In genomic region chr1:59290173-59290954, GRCh38 we compare ENCODE assay signal across 1 cellular context.
TF ChIP-seq lines count a peak whose summit lies in the region.

No MANE protein-coding gene starts in this region.

TF ChIP-seq in K562, 482 proteins besides CTCF, POLR2A, EP300 and RAD21 (continued from another document and continues in another):
- no peak for TF ChIP-seq HNRNPH1 (optimal IDR thresholded peaks at IDR 0.05; ENCODE audit: low read depth, low read length)
- TF ChIP-seq CXXC5 (CRISPR knock-in tag; IDR thresholded peaks at IDR 0.05), result no peak
- TF ChIP-seq HMGXB4 (CRISPR knock-in tag; IDR thresholded peaks at IDR 0.05), result no peak
- peak; percentile 65 for TF ChIP-seq LCOR (CRISPR knock-in tag; IDR thresholded peaks at IDR 0.05)
- 0 out of 2 replicates have a peak, but pooled peaks have one; percentile 33 for TF ChIP-seq ETV5 (CRISPR knock-in tag; IDR thresholded peaks at IDR 0.05; ENCODE audit: low read depth)
- TF ChIP-seq MAFG (tag; conservative IDR thresholded peaks at IDR 0.05), result peak; percentile 50
- TF ChIP-seq MCM2 (IDR thresholded peaks at IDR 0.05; ENCODE audit: low read depth), result no peak
- TF ChIP-seq RREB1 (CRISPR knock-in tag; IDR thresholded peaks at IDR 0.05), result peak; percentile 66; the same call in 1 of the 2 replicates
- TF ChIP-seq RCOR1 (IDR thresholded peaks at IDR 0.05; ENCODE audit: borderline replicate concordance in 1 of 2, low read depth in 2 of 2, low read length in 2 of 2), result peak in 1 of 2 experiments; percentile 75; a peak in 2 of 4 replicates
- no peak for TF ChIP-seq CGGBP1 (CRISPR knock-in tag; IDR thresholded peaks at IDR 0.05)
- 0 out of 4 replicates have a peak, but pooled peaks of 1 of the 2 experiments have one; percentile 20 for TF ChIP-seq MAZ (CRISPR knock-in tag; conservative IDR thresholded peaks at IDR 0.05 in 1 of 2, IDR thresholded peaks at IDR 0.05 in 1 of 2)
- no peak for TF ChIP-seq STAT5A (IDR thresholded peaks at IDR 0.05; ENCODE audit: borderline replicate concordance, low read length)
- no peak for TF ChIP-seq IRF1 (CRISPR knock-in tag; IDR thresholded peaks at IDR 0.05; ENCODE audit: borderline replicate concordance)
- 0 out of 2 replicates have a peak, but pooled peaks have one; percentile 32 for TF ChIP-seq GABPA (tag; conservative IDR thresholded peaks at IDR 0.05; ENCODE audit: low read depth)
- TF ChIP-seq ZNF316 (IDR thresholded peaks at IDR 0.05), result peak; percentile 14; the same call in 1 of the 2 replicates
- peak; percentile 57 for TF ChIP-seq ARID1B (IDR thresholded peaks at IDR 0.05)
- no peak for TF ChIP-seq ZBTB34 (CRISPR knock-in tag; IDR thresholded peaks at IDR 0.05)
- TF ChIP-seq MECOM (CRISPR knock-in tag; IDR thresholded peaks at IDR 0.05), result no peak
- TF ChIP-seq CREBBP (IDR thresholded peaks at IDR 0.05; ENCODE audit: low read depth, low read length), result no peak
- no peak for TF ChIP-seq ZNF695 (CRISPR knock-in tag; IDR thresholded peaks at IDR 0.05)
- 0 out of 2 replicates have a peak, but pooled peaks have one; percentile 47 for TF ChIP-seq FOXP4 (CRISPR knock-in tag; IDR thresholded peaks at IDR 0.05; ENCODE audit: borderline replicate concordance)
- TF ChIP-seq ZNF75A (CRISPR knock-in tag; IDR thresholded peaks at IDR 0.05), result no peak
- peak; percentile 19 for TF ChIP-seq TAF9B (IDR thresholded peaks at IDR 0.05; ENCODE audit: partially characterized antibody)
- no peak for TF ChIP-seq ARID3A (IDR thresholded peaks at IDR 0.05; ENCODE audit: borderline replicate concordance, low read depth, low read length)
- TF ChIP-seq HNRNPK (IDR thresholded peaks at IDR 0.05; ENCODE audit: low read depth, low read length, poor library complexity, severe bottlenecking), result no peak
- TF ChIP-seq ADNP (tag; IDR thresholded peaks at IDR 0.05), result no peak
- TF ChIP-seq DPF2 (IDR thresholded peaks at IDR 0.05), result peak; percentile 59; the same call in 1 of the 2 replicates
- TF ChIP-seq CREB5 (CRISPR knock-in tag; IDR thresholded peaks at IDR 0.05), result no peak
- peak; percentile 92 for TF ChIP-seq MNT (conservative IDR thresholded peaks at IDR 0.05)
- peak; percentile 40 to 56; a peak in 2 of 4 replicates for TF ChIP-seq KDM1A (IDR thresholded peaks at IDR 0.05)
- peak; percentile 80 for TF ChIP-seq JUN (IDR thresholded peaks at IDR 0.05; ENCODE audit: borderline replicate concordance, low read depth, low read length)
- no peak for TF ChIP-seq JUN (CRISPR knock-in tag; IDR thresholded peaks at IDR 0.05; ENCODE audit: borderline replicate concordance)
- peak; percentile 68 for TF ChIP-seq L3MBTL2 (IDR thresholded peaks at IDR 0.05)
- TF ChIP-seq CEBPG (CRISPR knock-in tag; IDR thresholded peaks at IDR 0.05), result peak; percentile 66; the same call in 1 of the 2 replicates
- TF ChIP-seq CEBPG (tag; conservative IDR thresholded peaks at IDR 0.05 in 1 of 2, IDR thresholded peaks at IDR 0.05 in 1 of 2), result no peak; a peak in 1 of 4 replicates
- no peak for TF ChIP-seq ZNF740 (CRISPR knock-in tag; IDR thresholded peaks at IDR 0.05)
- no peak for TF ChIP-seq ZNF740 (tag; IDR thresholded peaks at IDR 0.05)
- TF ChIP-seq ETV6 (IDR thresholded peaks at IDR 0.05; ENCODE audit: borderline replicate concordance in 1 of 2, low read depth in 2 of 2, low read length in 1 of 2), result no peak
- TF ChIP-seq ETV6 (CRISPR knock-in tag; IDR thresholded peaks at IDR 0.05; ENCODE audit: borderline replicate concordance), result no peak
- no peak for TF ChIP-seq ZNF133 (CRISPR knock-in tag; IDR thresholded peaks at IDR 0.05)
